Comparison of ENCODE assay signal across 34 cellular contexts in genomic region chr3:43166406-43166805, GRCh38.
DNase-seq lines count a peak whose midpoint lies in the region; ATAC-seq, FAIRE-seq and TF ChIP-seq lines count a peak whose summit lies in the region.
"Had no signal": no experiment of that assay in that cellular context is flagged by ENCODE, and none has a peak within 500 bp of the region (broad histone marks: within the 10 kb centered on the region; RNA-seq: fewer than 3 reads in every experiment).

No MANE protein-coding gene starts in this region.

- POLR2A ChIA-PET in HepG2 (lab: Yijun Ruan, JAX) = no interaction called here
- POLR2A ChIA-PET in HEK293 (lab: Yijun Ruan, JAX) = interaction anchor here (0.6 kb wide), 1 partner anchor 125 kb away, joined by 3 read pairs; no protein-coding TSS in a partner anchor
- POLR2A ChIA-PET in K562 (lab: Yijun Ruan, JAX) = no interaction called here
- POLR2A ChIA-PET in CD8-positive, alpha-beta T cell (lab: Charles Lee) = no interaction called here

- no peaks in the 10 kb centered on the region for H3K27me3 Mint-ChIP-seq in CD8-positive, alpha-beta T cell (ENCODE audit: low read depth)
- H3K27me3 Mint-ChIP-seq: CD4-positive, alpha-beta memory T cell; CD4-positive, alpha-beta T cell; CD8-positive, alpha-beta memory T cell had no signal

- intact Hi-C loops in HepG2 (cut with micrococcal nuclease; ENCODE audit: unreplicated experiment) (no loop called here), right lobe of liver (cut with DNase I) (loop anchor here in 1 of 2 donors (10.0 kb wide), 1 partner anchor 338 kb away; no protein-coding TSS in a partner anchor), K562 (cut with micrococcal nuclease) (no loop called here)
- intact Hi-C loops in CD8-positive, alpha-beta T cell (cut with DNase I, micrococcal nuclease) = loop anchor here in 1 of 2 experiments (10.0 kb wide), 1 partner anchor 458 kb away; the partner anchor contains the start of gene ANO10

- TF ChIP-seq RAD21 in HepG2 (CRISPR knock-in tag; IDR thresholded peaks at IDR 0.05) = no peak
- TF ChIP-seq RAD21 in K562 (CRISPR knock-in tag; conservative IDR thresholded peaks at IDR 0.05 in 1 of 2, IDR thresholded peaks at IDR 0.05 in 1 of 2) = no peak

- H3K36me3 ChIP-seq in HepG2 (replicated peaks in 1 of 2; ENCODE audit: control insufficient read depth in 1 of 2, insufficient read depth in 2 of 2, low read length in 2 of 2) (no peaks in the 10 kb centered on the region), right lobe of liver (no peaks in the 10 kb centered on the region), HEK293 (ENCODE audit: control insufficient read depth in 2 of 2, insufficient read depth in 1 of 2, low read length in 2 of 2) (no peaks in the 10 kb centered on the region), K562 (ENCODE audit: control insufficient read depth, insufficient read depth, low read length) (no peaks in the 10 kb centered on the region)
- H3K36me3 ChIP-seq in CD8-positive, alpha-beta T cell (ENCODE audit: insufficient read depth, low read length) = no peaks in the 10 kb centered on the region
- H3K36me3 ChIP-seq: BE2C; BLaER1; BLaER1 treated with 17β-estradiol and CSF1 and Interleukin-3, amounts not matched to agents 10 nM and 100 nM had no signal

- H3K9me1 ChIP-seq in K562 (ENCODE audit: control insufficient read depth, insufficient read depth, low read length) = no peaks in the 10 kb centered on the region

- no peaks in the 10 kb centered on the region for H3K4me1 ChIP-seq in HepG2 (ENCODE audit: insufficient read depth, low read length)
- peaks cover 0 to 6% (median 0%) of the 10 kb centered on the region in 4 donors for H3K4me1 ChIP-seq in right lobe of liver
- H3K4me1 ChIP-seq in HEK293 (ENCODE audit: control insufficient read depth, insufficient read depth, low read length) = no peaks in the 10 kb centered on the region
- H3K4me1 ChIP-seq in K562 (replicated peaks in 1 of 2; ENCODE audit: control insufficient read depth in 2 of 2, insufficient read depth in 2 of 2, low read length in 2 of 2) = no peaks in the 10 kb centered on the region
- H3K4me1 ChIP-seq in CD8-positive, alpha-beta T cell (ENCODE audit: insufficient read depth, low read length) = peaks cover 26% of the 10 kb centered on the region
- H3K4me1 ChIP-seq: A549, BE2C, Caco-2 had no signal

- H3K9ac ChIP-seq in HepG2 (ENCODE audit: insufficient read depth, low read depth, low read length) (no peak overlapping the region), K562 (ENCODE audit: insufficient read depth in 1 of 2, low read depth in 2 of 2, low read length in 2 of 2) (no peak overlapping the region)
- H3K9ac ChIP-seq: BLaER1; BLaER1 treated with 17β-estradiol and CSF1 and Interleukin-3, amounts not matched to agents 10 nM and 100 nM had no signal

- no peak for ATAC-seq in HepG2
- no peak for ATAC-seq in right lobe of liver
- ATAC-seq in K562 = no peak
- ATAC-seq in CD8-positive, alpha-beta T cell = no peak
- no peak for ATAC-seq in GM21360 (IDR thresholded peaks at IDR 0.05; ENCODE audit: unreplicated experiment)
- ATAC-seq: A549 had no signal

- TF ChIP-seq EP300 in HepG2 (IDR thresholded peaks at IDR 0.05; ENCODE audit: low read depth in 2 of 2, low read length in 2 of 2) = no peak
- no peak for TF ChIP-seq EP300 in HepG2 (CRISPR knock-in tag; IDR thresholded peaks at IDR 0.05; ENCODE audit: borderline replicate concordance)
- no peak for TF ChIP-seq EP300 in K562 (IDR thresholded peaks at IDR 0.05; ENCODE audit: low read length)

- DNase-seq in HepG2 (ENCODE audit: low spot score) (no peak), right lobe of liver (no peak), K562 (ENCODE audit: extremely low read depth in 1 of 4, low spot score in 3 of 4) (no peak)
- no peak for DNase-seq in CD8-positive, alpha-beta T cell
- DNase-seq: 8988T; ACHN; AML-193; BE2C; C1 segment of cervical spinal cord; Caco-2; Calu3; CD4-positive, alpha-beta memory T cell; CD4-positive, alpha-beta T cell; CD4-positive, CD25-positive, alpha-beta regulatory T cell; CD8-positive, alpha-beta memory T cell; COR-L47; DMS 273 treated with DMSO at 0.1 percent for 48 hours; DMS153; DMS53; DMS79; DMS79 treated with DMSO at 0.1 percent for 48 hours; DND-41; EL had no signal

- no TSS peak for BruUV-seq in HepG2 (replicated peaks; lab: Mats Ljungman, UMichigan)
- BruUV-seq in K562 (replicated peaks; lab: Mats Ljungman, UMichigan) = no TSS peak

- H3K36me3 Mint-ChIP-seq in CD8-positive, alpha-beta T cell = peaks cover 7% of the 10 kb centered on the region

- peaks cover 13% of the 10 kb centered on the region for H3K9me3 Mint-ChIP-seq in CD8-positive, alpha-beta T cell

- TF ChIP-seq POLR2A in HepG2 (IDR thresholded peaks at IDR 0.05; ENCODE audit: insufficient read depth in 1 of 2, low read depth in 2 of 2, low read length in 2 of 2) = no peak
- no peak for TF ChIP-seq POLR2A in right lobe of liver (IDR thresholded peaks at IDR 0.05)
- TF ChIP-seq POLR2A in K562 (conservative IDR thresholded peaks at IDR 0.05) = no peak

- no peak overlapping the region for H3K4me3 Mint-ChIP-seq in CD8-positive, alpha-beta T cell
- H3K4me3 Mint-ChIP-seq: B cell; CD14-positive monocyte; CD4-positive, alpha-beta memory T cell; CD4-positive, alpha-beta T cell had no signal

- no peak for TF ChIP-seq CTCF in HepG2 (CRISPR knock-in tag; IDR thresholded peaks at IDR 0.05)
- no peak for TF ChIP-seq CTCF in right lobe of liver (IDR thresholded peaks at IDR 0.05)
- no peak for TF ChIP-seq CTCF in HEK293 (tag by site-specific recombination; IDR thresholded peaks at IDR 0.05)
- no peak for TF ChIP-seq CTCF in K562 (IDR thresholded peaks at IDR 0.05 in 2 of 3, conservative IDR thresholded peaks at IDR 0.05 in 1 of 3; ENCODE audit: insufficient read depth in 2 of 3, low read depth in 1 of 3, low read length in 3 of 3)
- TF ChIP-seq CTCF in CD8-positive, alpha-beta T cell (IDR thresholded peaks at IDR 0.05) = no peak

- H2AFZ ChIP-seq in HepG2 (ENCODE audit: low read length) (no peak overlapping the region), K562 (ENCODE audit: low read depth, low read length) (no peak overlapping the region)

- H3K27me3 ChIP-seq in HepG2 (ENCODE audit: control insufficient read depth in 1 of 2, insufficient read depth in 2 of 2, low read length in 2 of 2) (peaks cover 1 to 14% of the 10 kb centered on the region in 2 experiments; a peak in 4 of 5 replicates), right lobe of liver (no peaks in the 10 kb centered on the region), K562 (ENCODE audit: control insufficient read depth in 2 of 2, insufficient read depth in 2 of 2, low read length in 2 of 2) (peaks cover 2 to 25% of the 10 kb centered on the region in 2 experiments; a peak in 2 of 5 replicates)
- no peaks in the 10 kb centered on the region for H3K27me3 ChIP-seq in CD8-positive, alpha-beta T cell (ENCODE audit: insufficient read depth, low read length)
- H3K27me3 ChIP-seq: BE2C; BLaER1; BLaER1 treated with 17β-estradiol and CSF1 and Interleukin-3, amounts not matched to agents 10 nM and 100 nM had no signal

- 0% methylated on average over 1 of the region's 1 CpG for WGBS in HepG2 (ENCODE audit: low lambda C conversion rate)
- WGBS in right lobe of liver (ENCODE audit: insufficient coverage, low coverage, low lambda C conversion rate, missing lambda C conversion rate) = 80% methylated on average over 1 of the region's 1 CpG
- 0% methylated on average over 1 of the region's 1 CpG for WGBS in K562 (ENCODE audit: insufficient coverage, low coverage, missing lambda C conversion rate)

- no peaks in the 10 kb centered on the region for H3K79me2 ChIP-seq in HepG2 (ENCODE audit: insufficient read depth, low read length)
- no peaks in the 10 kb centered on the region for H3K79me2 ChIP-seq in K562 (ENCODE audit: control insufficient read depth, insufficient read depth, low read length)

- H3K4me3 ChIP-seq in HepG2 (replicated peaks in 1 of 3; ENCODE audit: insufficient read depth in 1 of 3, low read depth in 2 of 3, low read length in 3 of 3) (no peak overlapping the region), right lobe of liver (no peak overlapping the region), HEK293 (ENCODE audit: low read depth, low read length) (no peak overlapping the region), K562 (no peak overlapping the region)
- no peak overlapping the region for H3K4me3 ChIP-seq in CD8-positive, alpha-beta T cell (ENCODE audit: low read depth, low read length)
- H3K4me3 ChIP-seq: A549; BLaER1; BLaER1 treated with 17β-estradiol and CSF1 and Interleukin-3, amounts not matched to agents 10 nM and 100 nM had no signal

- CTCF ChIA-PET in HepG2 (lab: Yijun Ruan, JAX; ENCODE audit: low intra/inter-chr PET ratio, low total read pairs) (no interaction called here), HEK293 (lab: Yijun Ruan, JAX) (interaction anchor here (0.5 kb wide), 1 partner anchor 123 kb away, joined by 3 read pairs; no protein-coding TSS in a partner anchor), K562 (lab: Yijun Ruan, JAX; ENCODE audit: low intra/inter-chr PET ratio) (no interaction called here)
- CTCF ChIA-PET in CD8-positive, alpha-beta T cell (lab: Charles Lee) = interaction anchor here (0.9 to 2.5 kb wide), 5 partner anchors 12 to 212 kb away, joined by 4 to 7 read pairs (median 5); no protein-coding TSS in a partner anchor

- H3K9me3 ChIP-seq in HepG2 (ENCODE audit: low read length) (peaks cover 7% of the 10 kb centered on the region), right lobe of liver (no peaks in the 10 kb centered on the region), HEK293 (ENCODE audit: control insufficient read depth, insufficient read depth, low read depth, low read length) (no peaks in the 10 kb centered on the region), K562 (replicated peaks; ENCODE audit: control insufficient read depth, insufficient read depth, low read depth, low read length) (peaks cover 2% of the 10 kb centered on the region; the same call in 1 of the 2 replicates)
- H3K9me3 ChIP-seq in CD8-positive, alpha-beta T cell (ENCODE audit: low read length) = no peaks in the 10 kb centered on the region
- H3K9me3 ChIP-seq: BE2C had no signal

- in situ Hi-C loops in HepG2 (cut with HindIII; ENCODE audit: extremely low pct_ligation_motif_present, low pct_unique_long_range_greater_than_20kb) = no loop called here
- in situ Hi-C loops in K562 (cut with MboI) = no loop called here

- no peak overlapping the region for H3K27ac Mint-ChIP-seq in CD8-positive, alpha-beta T cell
- H3K27ac Mint-ChIP-seq: B cell; CD14-positive monocyte; CD4-positive, alpha-beta T cell; CD4-positive, CD25-positive, alpha-beta regulatory T cell had no signal

- peaks cover 28% of the 10 kb centered on the region for H3K4me1 Mint-ChIP-seq in CD8-positive, alpha-beta T cell (ENCODE audit: low read depth)

- H4K20me1 ChIP-seq in HepG2 (ENCODE audit: insufficient read depth, low read length) = no peaks in the 10 kb centered on the region
- no peaks in the 10 kb centered on the region for H4K20me1 ChIP-seq in K562 (replicated peaks; ENCODE audit: control insufficient read depth, insufficient read depth, low read length)
- H4K20me1 ChIP-seq: BLaER1; BLaER1 treated with 17β-estradiol and CSF1 and Interleukin-3, amounts not matched to agents 10 nM and 100 nM had no signal

- H3K4me2 ChIP-seq in HepG2 (ENCODE audit: low read depth, low read length) (no peak overlapping the region), K562 (ENCODE audit: insufficient read depth, low read length) (no peak overlapping the region)
- H3K4me2 ChIP-seq: A549; BLaER1; BLaER1 treated with 17β-estradiol and CSF1 and Interleukin-3, amounts not matched to agents 10 nM and 100 nM had no signal

- FAIRE-seq in HepG2 (lab: Jason Lieb, UNC) (no peak), K562 (lab: Jason Lieb, UNC) (no peak)
- FAIRE-seq: A204.1, A549, D721Med had no signal

- H3K27ac ChIP-seq in HepG2 (ENCODE audit: extremely low read length, insufficient read depth, low read length) (no peak overlapping the region), right lobe of liver (no peak overlapping the region), HEK293 (ENCODE audit: extremely low read depth, low read depth, low read length) (no peak overlapping the region), K562 (ENCODE audit: extremely low read depth, low read depth, low read length) (no peak overlapping the region)
- no peak overlapping the region for H3K27ac ChIP-seq in CD8-positive, alpha-beta T cell (ENCODE audit: low read depth, low read length)
- H3K27ac ChIP-seq: 22Rv1; A549; BLaER1; BLaER1 treated with 17β-estradiol and CSF1 and Interleukin-3, amounts not matched to agents 10 nM and 100 nM; C4-2B had no signal

Comparison
In these comparisons a context has a peak if more than half of its experiments do, and no peak if none do; other contexts are left out.
1. CTCF ChIA-PET loops: an anchor here in HEK293 (0.5 kb wide) and CD8-positive, alpha-beta T cell (0.9 to 2.5 kb wide); none called in HepG2 and K562.
2. Of the 241 proteins assayed by ChIP-seq in both HepG2 and K562: peak only in HepG2: none; only in K562: ZNF280B; in both: none; in neither: 240.